9 cellular contexts compared by ENCODE assay signal in genomic region chr18:32968228-32968627, GRCh38.
"Had no signal": no experiment of that assay in that cellular context is flagged by ENCODE, and none has a peak within 500 bp of the region (broad histone marks: within the 10 kb centered on the region; RNA-seq: fewer than 3 reads in every experiment).

No MANE protein-coding gene starts in this region.

- H3K4me3 ChIP-seq: GM23248 had no signal

- DNase-seq: GM23248, GOT3, H7, HCEC 1CT, IMR-90, Karpas-422, KBM-7 had no signal

- FAIRE-seq: HTR-8/SVneo had no signal

- H3K4me2 ChIP-seq: KMS-11 had no signal

- H2AFZ ChIP-seq: GM23248 had no signal

- H3K9ac ChIP-seq: GM23248, KMS-11 had no signal

- H3K27ac ChIP-seq: GM23248, KMS-11 had no signal
